1 cellular context compared by ENCODE assay signal in the genomic region with DNA sequence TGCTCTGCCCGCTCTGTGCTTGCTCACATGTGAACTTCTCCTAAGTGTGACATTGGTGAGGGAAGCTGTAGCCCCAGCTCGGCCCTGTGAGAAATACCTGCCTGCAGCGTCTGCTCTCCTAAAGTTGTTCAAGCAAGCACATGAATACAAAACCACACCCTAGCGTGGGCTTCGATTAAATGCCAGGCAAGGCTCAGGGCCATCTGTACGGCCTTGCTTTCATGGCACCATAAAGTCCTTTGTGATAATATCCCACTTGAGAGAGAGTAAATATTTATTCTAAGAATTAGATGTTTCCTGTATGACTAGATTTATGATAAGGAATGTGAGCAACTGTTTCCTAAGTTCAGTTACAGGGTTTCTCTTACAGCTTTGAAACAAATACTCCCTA.
TF ChIP-seq lines count a peak whose summit lies in the region.

No MANE protein-coding gene starts in this region.

TF ChIP-seq in HepG2, 621 proteins besides CTCF, POLR2A, EP300 and RAD21 (continued from another document and continues in another):
- no peak for TF ChIP-seq ZNF281 (CRISPR knock-in tag; IDR thresholded peaks at IDR 0.05; ENCODE audit: borderline replicate concordance)
- TF ChIP-seq ZNF33A (CRISPR knock-in tag; IDR thresholded peaks at IDR 0.05; ENCODE audit: borderline replicate concordance): no peak
- TF ChIP-seq FOXA1 (IDR thresholded peaks at IDR 0.05): no peak
- peak; percentile 75 for TF ChIP-seq FOXA1 (CRISPR knock-in tag; IDR thresholded peaks at IDR 0.05)
- TF ChIP-seq HBP1 (CRISPR knock-in tag; IDR thresholded peaks at IDR 0.05; ENCODE audit: low read depth): no peak
- no peak for TF ChIP-seq ZNF441 (CRISPR knock-in tag; IDR thresholded peaks at IDR 0.05; ENCODE audit: borderline replicate concordance)
- TF ChIP-seq HNRNPH1 (optimal IDR thresholded peaks at IDR 0.05; ENCODE audit: low read depth, low read length): no peak
- TF ChIP-seq, protein P1, sequence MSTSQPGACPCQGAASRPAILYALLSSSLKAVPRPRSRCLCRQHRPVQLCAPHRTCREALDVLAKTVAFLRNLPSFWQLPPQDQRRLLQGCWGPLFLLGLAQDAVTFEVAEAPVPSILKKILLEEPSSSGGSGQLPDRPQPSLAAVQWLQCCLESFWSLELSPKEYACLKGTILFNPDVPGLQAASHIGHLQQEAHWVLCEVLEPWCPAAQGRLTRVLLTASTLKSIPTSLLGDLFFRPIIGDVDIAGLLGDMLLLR (CRISPR knock-in tag; IDR thresholded peaks at IDR 0.05): no peak
- no peak for TF ChIP-seq SRSF9 (IDR thresholded peaks at IDR 0.05; ENCODE audit: borderline replicate concordance, insufficient read depth, low read depth, low read length, poor library complexity, severe bottlenecking)
- TF ChIP-seq ZNF672 (CRISPR knock-in tag; IDR thresholded peaks at IDR 0.05): no peak
- TF ChIP-seq SOX13 (IDR thresholded peaks at IDR 0.05): 0 out of 2 replicates have a peak, but pooled peaks have one; percentile 29
- peak in 1 of 2 experiments; percentile 87; a peak in 2 of 4 replicates for TF ChIP-seq SOX13 (CRISPR knock-in tag; conservative IDR thresholded peaks at IDR 0.05 in 1 of 2, IDR thresholded peaks at IDR 0.05 in 1 of 2)
- no peak for TF ChIP-seq ZBTB44 (CRISPR knock-in tag; IDR thresholded peaks at IDR 0.05)
- TF ChIP-seq FOXA3 (CRISPR knock-in tag; IDR thresholded peaks at IDR 0.05): peak; percentile 86
- no peak for TF ChIP-seq GLI4 (CRISPR knock-in tag; IDR thresholded peaks at IDR 0.05; ENCODE audit: borderline replicate concordance)
- no peak for TF ChIP-seq MAFK (conservative IDR thresholded peaks at IDR 0.05 in 1 of 2, IDR thresholded peaks at IDR 0.05 in 1 of 2; ENCODE audit: low read length in 2 of 2)
- TF ChIP-seq CHD2 (IDR thresholded peaks at IDR 0.05; ENCODE audit: low read depth, low read length): no peak
- TF ChIP-seq, protein P2, sequence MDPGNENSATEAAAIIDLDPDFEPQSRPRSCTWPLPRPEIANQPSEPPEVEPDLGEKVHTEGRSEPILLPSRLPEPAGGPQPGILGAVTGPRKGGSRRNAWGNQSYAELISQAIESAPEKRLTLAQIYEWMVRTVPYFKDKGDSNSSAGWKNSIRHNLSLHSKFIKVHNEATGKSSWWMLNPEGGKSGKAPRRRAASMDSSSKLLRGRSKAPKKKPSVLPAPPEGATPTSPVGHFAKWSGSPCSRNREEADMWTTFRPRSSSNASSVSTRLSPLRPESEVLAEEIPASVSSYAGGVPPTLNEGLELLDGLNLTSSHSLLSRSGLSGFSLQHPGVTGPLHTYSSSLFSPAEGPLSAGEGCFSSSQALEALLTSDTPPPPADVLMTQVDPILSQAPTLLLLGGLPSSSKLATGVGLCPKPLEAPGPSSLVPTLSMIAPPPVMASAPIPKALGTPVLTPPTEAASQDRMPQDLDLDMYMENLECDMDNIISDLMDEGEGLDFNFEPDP (CRISPR knock-in tag; conservative IDR thresholded peaks at IDR 0.05): no peak
- TF ChIP-seq, protein P3, sequence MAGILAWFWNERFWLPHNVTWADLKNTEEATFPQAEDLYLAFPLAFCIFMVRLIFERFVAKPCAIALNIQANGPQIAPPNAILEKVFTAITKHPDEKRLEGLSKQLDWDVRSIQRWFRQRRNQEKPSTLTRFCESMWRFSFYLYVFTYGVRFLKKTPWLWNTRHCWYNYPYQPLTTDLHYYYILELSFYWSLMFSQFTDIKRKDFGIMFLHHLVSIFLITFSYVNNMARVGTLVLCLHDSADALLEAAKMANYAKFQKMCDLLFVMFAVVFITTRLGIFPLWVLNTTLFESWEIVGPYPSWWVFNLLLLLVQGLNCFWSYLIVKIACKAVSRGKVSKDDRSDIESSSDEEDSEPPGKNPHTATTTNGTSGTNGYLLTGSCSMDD (CRISPR knock-in tag; IDR thresholded peaks at IDR 0.05): no peak
- no peak for TF ChIP-seq KLF15 (CRISPR knock-in tag; IDR thresholded peaks at IDR 0.05; ENCODE audit: borderline replicate concordance)
- TF ChIP-seq MTA3 (CRISPR knock-in tag; IDR thresholded peaks at IDR 0.05): no peak
- TF ChIP-seq ZNF841 (CRISPR knock-in tag; IDR thresholded peaks at IDR 0.05; ENCODE audit: borderline replicate concordance): no peak
- TF ChIP-seq HDAC2 (CRISPR knock-in tag; IDR thresholded peaks at IDR 0.05): peak; percentile 78
- no peak for TF ChIP-seq RBM39 (IDR thresholded peaks at IDR 0.05; ENCODE audit: low read depth, low read length, poor library complexity, severe bottlenecking)
- no peak for TF ChIP-seq JARID2 (CRISPR knock-in tag; IDR thresholded peaks at IDR 0.05; ENCODE audit: insufficient replicate concordance)
- no peak for TF ChIP-seq RFXAP (CRISPR knock-in tag; IDR thresholded peaks at IDR 0.05; ENCODE audit: borderline replicate concordance)
- TF ChIP-seq ZNF496 (CRISPR knock-in tag; IDR thresholded peaks at IDR 0.05; ENCODE audit: insufficient replicate concordance): no peak
- TF ChIP-seq ZNF770 (CRISPR knock-in tag; IDR thresholded peaks at IDR 0.05): 0 out of 2 replicates have a peak, but pooled peaks have one; percentile 4
- TF ChIP-seq IRF2 (CRISPR knock-in tag; IDR thresholded peaks at IDR 0.05): 0 out of 2 replicates have a peak, but pooled peaks have one; percentile 40
- TF ChIP-seq ZSCAN22 (CRISPR knock-in tag; IDR thresholded peaks at IDR 0.05): no peak
- TF ChIP-seq HIC2 (CRISPR knock-in tag; IDR thresholded peaks at IDR 0.05; ENCODE audit: low read depth): peak; percentile 82; the same call in 1 of the 2 replicates
- no peak for TF ChIP-seq NFE2L2 (IDR thresholded peaks at IDR 0.05; ENCODE audit: low read length)
- no peak for TF ChIP-seq ZNF709 (CRISPR knock-in tag; IDR thresholded peaks at IDR 0.05)
- no peak for TF ChIP-seq E2F2 (CRISPR knock-in tag; IDR thresholded peaks at IDR 0.05; ENCODE audit: borderline replicate concordance)
- peak; percentile 86; the same call in 1 of the 2 replicates for TF ChIP-seq HMG20A (CRISPR knock-in tag; IDR thresholded peaks at IDR 0.05; ENCODE audit: borderline replicate concordance)
- peak; percentile 56; the same call in 1 of the 2 replicates for TF ChIP-seq TBX3 (IDR thresholded peaks at IDR 0.05; ENCODE audit: borderline replicate concordance)
- no peak for TF ChIP-seq ZBTB46 (CRISPR knock-in tag; IDR thresholded peaks at IDR 0.05; ENCODE audit: borderline replicate concordance)
- TF ChIP-seq FOXM1 (CRISPR knock-in tag; IDR thresholded peaks at IDR 0.05): no peak
- no peak for TF ChIP-seq ARHGAP35 (CRISPR knock-in tag; IDR thresholded peaks at IDR 0.05; ENCODE audit: borderline replicate concordance)
- no peak for TF ChIP-seq HMGA1 (CRISPR knock-in tag; conservative IDR thresholded peaks at IDR 0.05)
- no peak for TF ChIP-seq ZKSCAN5 (CRISPR knock-in tag; IDR thresholded peaks at IDR 0.05)
- TF ChIP-seq RORA (CRISPR knock-in tag; IDR thresholded peaks at IDR 0.05): no peak
- no peak for TF ChIP-seq KDM5B (CRISPR knock-in tag; IDR thresholded peaks at IDR 0.05; ENCODE audit: borderline replicate concordance)
- peak; percentile 35; the same call in 1 of the 2 replicates for TF ChIP-seq THAP11 (CRISPR knock-in tag; IDR thresholded peaks at IDR 0.05)
- TF ChIP-seq MED1 (CRISPR knock-in tag; IDR thresholded peaks at IDR 0.05): peak; percentile 75
- no peak for TF ChIP-seq ATF3 (CRISPR knock-in tag; IDR thresholded peaks at IDR 0.05)
